ENCODE assay signal across 8 cellular contexts in genomic region chr1:157156058-157156541, GRCh38. TPM values are rescaled to one million over a fixed set of nuclear protein-coding genes. Genes with fewer than 3 reads are reported as not detected.
DNase-seq lines count a peak whose midpoint lies in the region; ATAC-seq and TF ChIP-seq lines count a peak whose summit lies in the region.

No MANE protein-coding gene starts in this region.

- TF ChIP-seq CTCF in HEK293 (tag by site-specific recombination; IDR thresholded peaks at IDR 0.05) (peak; percentile 97), lung (IDR thresholded peaks at IDR 0.05; ENCODE audit: control extremely low read depth, extremely low read depth) (peak; percentile 96)

- peak overlapping the region in 4 of 11 experiments; percentile 44 to 60 (median 50); a peak in 6 of 22 replicates for H3K27ac ChIP-seq in BLaER1 treated with 17β-estradiol and CSF1 and Interleukin-3, amounts not matched to agents 10 nM and 100 nM
- H3K27ac ChIP-seq in HEK293 (ENCODE audit: extremely low read depth, low read depth, low read length) (no peak overlapping the region), lung (ENCODE audit: low read depth in 1 of 2, low read length in 1 of 2) (no peak overlapping the region)

- DNase-seq in NCI-H460 (ENCODE audit: extremely low read depth, low read depth) (peak; percentile 70), dedifferentiated amniotic fluid mesenchymal stem cell (ENCODE audit: extremely low spot score) (peak; percentile 58), lung (ENCODE audit: low spot score) (peak; percentile 68)
- peak; percentile 68 to 73 for DNase-seq in activated CD4-positive, alpha-beta T cell treated with anti-CD3 and anti-CD28 coated beads, Interleukin-2, amount 50 U/mL, for 4 hours
- peak; percentile 40 to 47 for DNase-seq in stimulated activated CD8-positive, alpha-beta memory T cell treated with anti-CD3 and anti-CD28 coated beads, Interleukin-15, amount 100 ng/mL, for 4 hours (ENCODE audit: low read depth in 2 of 2)

- H3K27me3 ChIP-seq in BLaER1 treated with 17β-estradiol and CSF1 and Interleukin-3, amounts not matched to agents 10 nM and 100 nM, result no peaks in the 10 kb centered on the region
- H3K27me3 ChIP-seq in lung (ENCODE audit: control insufficient read depth, insufficient read depth), result no peaks in the 10 kb centered on the region

- no peaks in the 10 kb centered on the region for H3K9me3 ChIP-seq in BLaER1 treated with 17β-estradiol and CSF1 and Interleukin-3, amounts not matched to agents 10 nM and 100 nM (replicated peaks in 1 of 11)
- H3K9me3 ChIP-seq in HEK293 (ENCODE audit: control insufficient read depth, insufficient read depth, low read depth, low read length), result no peaks in the 10 kb centered on the region
- H3K9me3 ChIP-seq in lung (ENCODE audit: control insufficient read depth in 2 of 2, insufficient read depth in 1 of 2, low read length in 1 of 2), result no peaks in the 10 kb centered on the region

- peak overlapping the region in 10 of 11 experiments; percentile 6 to 61 (median 47); a peak in 12 of 22 replicates for H3K9ac ChIP-seq in BLaER1 treated with 17β-estradiol and CSF1 and Interleukin-3, amounts not matched to agents 10 nM and 100 nM

- POLR2A ChIA-PET in HEK293 (lab: Yijun Ruan, JAX), result interaction anchor here (0.6 to 1.3 kb wide), 3 partner anchors 16 to 1402 kb away, joined by 3 to 5 read pairs (median 4); no protein-coding TSS in a partner anchor

- ATAC-seq in lung (ENCODE audit: insufficient read depth, low FRiP score) (peak; percentile 78), GM21423 (IDR thresholded peaks at IDR 0.05; ENCODE audit: unreplicated experiment) (no peak)

- WGBS in lung, 2 donors, result 3 to 4% methylated on average over 14 of the region's 14 CpGs

- no peaks in the 10 kb centered on the region for H3K36me3 ChIP-seq in BLaER1 treated with 17β-estradiol and CSF1 and Interleukin-3, amounts not matched to agents 10 nM and 100 nM
- H3K36me3 ChIP-seq in HEK293 (ENCODE audit: control insufficient read depth in 2 of 2, insufficient read depth in 1 of 2, low read length in 2 of 2) (no peaks in the 10 kb centered on the region), lung (ENCODE audit: control insufficient read depth in 2 of 2, insufficient read depth in 2 of 2, low read length in 2 of 2) (no peaks in the 10 kb centered on the region)

- peak overlapping the region; percentile 83 to 95 (median 91) for H3K4me2 ChIP-seq in BLaER1 treated with 17β-estradiol and CSF1 and Interleukin-3, amounts not matched to agents 10 nM and 100 nM

- no peaks in the 10 kb centered on the region for H4K20me1 ChIP-seq in BLaER1 treated with 17β-estradiol and CSF1 and Interleukin-3, amounts not matched to agents 10 nM and 100 nM

- CTCF ChIA-PET in HEK293 (lab: Yijun Ruan, JAX), result interaction anchor here (0.6 to 8.3 kb wide), 30 partner anchors 9 to 429 kb away, joined by 3 to 288 read pairs (median 6); partner anchors contain the start of gene ETV3

- peaks cover 32 to 57% (median 34%) of the 10 kb centered on the region in 10 experiments for H3K4me1 ChIP-seq in BLaER1 treated with 17β-estradiol and CSF1 and Interleukin-3, amounts not matched to agents 10 nM and 100 nM
- H3K4me1 ChIP-seq in HEK293 (ENCODE audit: control insufficient read depth, insufficient read depth, low read length) (no peaks in the 10 kb centered on the region; the same call in 1 of the 2 replicates), lung (ENCODE audit: control insufficient read depth in 2 of 2, insufficient read depth in 2 of 2, low read length in 2 of 2) (peaks cover 7 to 14% of the 10 kb centered on the region in 2 donors)

- peak overlapping the region in 5 of 10 experiments; percentile 33 to 54 (median 39); a peak in 7 of 20 replicates for H3K4me3 ChIP-seq in BLaER1 treated with 17β-estradiol and CSF1 and Interleukin-3, amounts not matched to agents 10 nM and 100 nM
- peak overlapping the region; percentile 29 for H3K4me3 ChIP-seq in HEK293 (ENCODE audit: low read depth, low read length)
- no peak overlapping the region for H3K4me3 ChIP-seq in lung

TF ChIP-seq in HEK293, 187 proteins besides CTCF, POLR2A, EP300 and RAD21 (continues in another document):
- TF ChIP-seq SALL2 (tag by site-specific recombination; IDR thresholded peaks at IDR 0.05; ENCODE audit: borderline replicate concordance), result no peak
- TF ChIP-seq SP7 (tag by site-specific recombination; IDR thresholded peaks at IDR 0.05), result peak; percentile 29; the same call in 1 of the 2 replicates
- TF ChIP-seq ZNF266 (tag by site-specific recombination; IDR thresholded peaks at IDR 0.05; ENCODE audit: low read depth), result no peak
- TF ChIP-seq ZFP37 (tag by site-specific recombination; IDR thresholded peaks at IDR 0.05), result 0 out of 2 replicates have a peak, but pooled peaks have one; percentile 46
- TF ChIP-seq FEZF1 (tag by site-specific recombination; IDR thresholded peaks at IDR 0.05), result no peak
- TF ChIP-seq PRDM2 (tag by site-specific recombination; IDR thresholded peaks at IDR 0.05; ENCODE audit: borderline replicate concordance), result no peak
- no peak for TF ChIP-seq YY1 (tag by site-specific recombination; IDR thresholded peaks at IDR 0.05)
- TF ChIP-seq, protein P1, sequence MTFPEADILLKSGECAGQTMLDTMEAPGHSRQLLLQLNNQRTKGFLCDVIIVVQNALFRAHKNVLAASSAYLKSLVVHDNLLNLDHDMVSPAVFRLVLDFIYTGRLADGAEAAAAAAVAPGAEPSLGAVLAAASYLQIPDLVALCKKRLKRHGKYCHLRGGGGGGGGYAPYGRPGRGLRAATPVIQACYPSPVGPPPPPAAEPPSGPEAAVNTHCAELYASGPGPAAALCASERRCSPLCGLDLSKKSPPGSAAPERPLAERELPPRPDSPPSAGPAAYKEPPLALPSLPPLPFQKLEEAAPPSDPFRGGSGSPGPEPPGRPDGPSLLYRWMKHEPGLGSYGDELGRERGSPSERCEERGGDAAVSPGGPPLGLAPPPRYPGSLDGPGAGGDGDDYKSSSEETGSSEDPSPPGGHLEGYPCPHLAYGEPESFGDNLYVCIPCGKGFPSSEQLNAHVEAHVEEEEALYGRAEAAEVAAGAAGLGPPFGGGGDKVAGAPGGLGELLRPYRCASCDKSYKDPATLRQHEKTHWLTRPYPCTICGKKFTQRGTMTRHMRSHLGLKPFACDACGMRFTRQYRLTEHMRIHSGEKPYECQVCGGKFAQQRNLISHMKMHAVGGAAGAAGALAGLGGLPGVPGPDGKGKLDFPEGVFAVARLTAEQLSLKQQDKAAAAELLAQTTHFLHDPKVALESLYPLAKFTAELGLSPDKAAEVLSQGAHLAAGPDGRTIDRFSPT (tag by site-specific recombination; IDR thresholded peaks at IDR 0.05), result no peak
- no peak for TF ChIP-seq ZNF521 (tag by site-specific recombination; IDR thresholded peaks at IDR 0.05)
- no peak for TF ChIP-seq ZNF548 (tag by site-specific recombination; IDR thresholded peaks at IDR 0.05)
- TF ChIP-seq ZNF114 (tag by site-specific recombination; IDR thresholded peaks at IDR 0.05), result no peak
- no peak for TF ChIP-seq ZNF48 (tag by site-specific recombination; IDR thresholded peaks at IDR 0.05)
- TF ChIP-seq ZNF354C (tag by site-specific recombination; IDR thresholded peaks at IDR 0.05; ENCODE audit: borderline replicate concordance, low read depth), result no peak
- no peak for TF ChIP-seq ZNF707 (tag by site-specific recombination; IDR thresholded peaks at IDR 0.05)
- no peak for TF ChIP-seq ZNF624 (tag by site-specific recombination; IDR thresholded peaks at IDR 0.05)

RNA-seq across cellular contexts. Expression of gene ETV3, which starts 17.9 kb away (rescaled TPM):
- total RNA-seq in NCI-H460 (2014; rRNA removed; shearing (Covaris generic)), result 11.3 and 13.8 TPM in 2 replicates
- 3.7 and 8.2 TPM in 2 replicates for polyA plus RNA-seq in NCI-H460 (2014; cell fraction: nucleus; rRNA removed)
- total RNA-seq in lung, result 10 to 100 TPM; 28.0 to 31.5 TPM
- polyA plus RNA-seq in lung, result 10 to 100 TPM in 1 of 2 donors, 1 to 10 TPM in 1; 7.9 to 10.6 TPM

RNA-seq across cellular contexts. Expression of gene ETV3L, which starts 56.5 kb away (rescaled TPM):
- total RNA-seq in NCI-H460 (2014; rRNA removed; shearing (Covaris generic)), result not detected in 2 replicates
- polyA plus RNA-seq in NCI-H460 (2014; cell fraction: nucleus; rRNA removed), result not detected in 2 replicates
- total RNA-seq in lung, result not detected
- under 1 TPM in 1 of 2 donors, not detected in 1; 0.05 TPM for polyA plus RNA-seq in lung
